1 cellular context compared by ENCODE assay signal in genomic region chr12:56359851-56360767, GRCh38.
TF ChIP-seq lines count a peak whose summit lies in the region.

Gene STAT2, minus strand, starts transcription at chr12:56360107. Its CDS starts 3,536 bp downstream, at chr12:56356571.

TF ChIP-seq in HepG2, 621 proteins besides CTCF, POLR2A, EP300 and RAD21 (continued from another document and continues in another):
- 0 out of 2 replicates have a peak, but pooled peaks have one; percentile 27 for TF ChIP-seq RNF219 (CRISPR knock-in tag; IDR thresholded peaks at IDR 0.05)
- peak; percentile 4; the same call in 1 of the 2 replicates for TF ChIP-seq BCL6 (CRISPR knock-in tag; IDR thresholded peaks at IDR 0.05)
- peak; percentile 96 for TF ChIP-seq ZBED4 (CRISPR knock-in tag; IDR thresholded peaks at IDR 0.05; ENCODE audit: borderline replicate concordance)
- peak; percentile 45; the same call in 1 of the 2 replicates for TF ChIP-seq ARID5B (CRISPR knock-in tag; IDR thresholded peaks at IDR 0.05)
- TF ChIP-seq LRRFIP1 (CRISPR knock-in tag; conservative IDR thresholded peaks at IDR 0.05), result no peak
- peak; percentile 72 for TF ChIP-seq ZMAT3 (CRISPR knock-in tag; conservative IDR thresholded peaks at IDR 0.05)
- TF ChIP-seq MXI1 (IDR thresholded peaks at IDR 0.05; ENCODE audit: borderline replicate concordance, low read depth, low read length), result peak; percentile 91; the same call in 1 of the 3 replicates
- no peak for TF ChIP-seq HMGA1 (CRISPR knock-in tag; conservative IDR thresholded peaks at IDR 0.05)
- TF ChIP-seq HOMEZ (CRISPR knock-in tag; IDR thresholded peaks at IDR 0.05; ENCODE audit: low read depth), result peak; percentile 83; the same call in 1 of the 2 replicates
- TF ChIP-seq ZNF83 (CRISPR knock-in tag; IDR thresholded peaks at IDR 0.05; ENCODE audit: borderline replicate concordance), result 0 out of 2 replicates have a peak, but pooled peaks have one; percentile 43
- TF ChIP-seq SKI (IDR thresholded peaks at IDR 0.05; ENCODE audit: partially characterized antibody), result peak; percentile 72
- peak; percentile 79 for TF ChIP-seq CREM (IDR thresholded peaks at IDR 0.05)
- TF ChIP-seq CREM (CRISPR knock-in tag; IDR thresholded peaks at IDR 0.05), result no peak
- TF ChIP-seq SP140L (CRISPR knock-in tag; IDR thresholded peaks at IDR 0.05; ENCODE audit: borderline replicate concordance), result no peak
- peak; percentile 29; the same call in 1 of the 2 replicates for TF ChIP-seq ZNF609 (CRISPR knock-in tag; IDR thresholded peaks at IDR 0.05; ENCODE audit: borderline replicate concordance)
- TF ChIP-seq ZBTB44 (CRISPR knock-in tag; IDR thresholded peaks at IDR 0.05), result 0 out of 2 replicates have a peak, but pooled peaks have one; percentile 58
- peak; percentile 40; the same call in 1 of the 2 replicates for TF ChIP-seq CBFB (CRISPR knock-in tag; IDR thresholded peaks at IDR 0.05)
- peak; percentile 64; the same call in 1 of the 2 replicates for TF ChIP-seq KLF6 (CRISPR knock-in tag; IDR thresholded peaks at IDR 0.05)
- TF ChIP-seq HMG20A (CRISPR knock-in tag; IDR thresholded peaks at IDR 0.05; ENCODE audit: borderline replicate concordance), result 0 out of 2 replicates have a peak, but pooled peaks have one; percentile 12
- TF ChIP-seq ZMYM4 (CRISPR knock-in tag; IDR thresholded peaks at IDR 0.05), result peak; percentile 89
- TF ChIP-seq POLR2G (IDR thresholded peaks at IDR 0.05; ENCODE audit: low read depth, low read length), result peak; percentile 75
- TF ChIP-seq DNMT3B (CRISPR knock-in tag; conservative IDR thresholded peaks at IDR 0.05), result 0 out of 2 replicates have a peak, but pooled peaks have one; percentile 85
- TF ChIP-seq ZNF614 (CRISPR knock-in tag; IDR thresholded peaks at IDR 0.05; ENCODE audit: borderline replicate concordance), result peak; percentile 44; the same call in 1 of the 2 replicates
- peak; percentile 93 for TF ChIP-seq POGZ (CRISPR knock-in tag; IDR thresholded peaks at IDR 0.05)
- no peak; the same call in 1 of the 2 replicates for TF ChIP-seq ZNF563 (CRISPR knock-in tag; IDR thresholded peaks at IDR 0.05)
- no peak for TF ChIP-seq FOXM1 (CRISPR knock-in tag; IDR thresholded peaks at IDR 0.05)
- 0 out of 2 replicates have a peak, but pooled peaks have one; percentile 5 for TF ChIP-seq TEF (CRISPR knock-in tag; IDR thresholded peaks at IDR 0.05)
- peak; percentile 60 for TF ChIP-seq RBFOX2 (IDR thresholded peaks at IDR 0.05; ENCODE audit: low read depth, low read length)
- peak; percentile 72; the same call in 1 of the 2 replicates for TF ChIP-seq ZNF543 (CRISPR knock-in tag; IDR thresholded peaks at IDR 0.05)
- TF ChIP-seq ELF3 (CRISPR knock-in tag; IDR thresholded peaks at IDR 0.05), result peak; percentile 45; the same call in 1 of the 2 replicates
- TF ChIP-seq FOXA3 (CRISPR knock-in tag; IDR thresholded peaks at IDR 0.05), result peak; percentile 15; the same call in 1 of the 2 replicates
